Comparison of ENCODE assay signal across 18 cellular contexts in the genomic region with DNA sequence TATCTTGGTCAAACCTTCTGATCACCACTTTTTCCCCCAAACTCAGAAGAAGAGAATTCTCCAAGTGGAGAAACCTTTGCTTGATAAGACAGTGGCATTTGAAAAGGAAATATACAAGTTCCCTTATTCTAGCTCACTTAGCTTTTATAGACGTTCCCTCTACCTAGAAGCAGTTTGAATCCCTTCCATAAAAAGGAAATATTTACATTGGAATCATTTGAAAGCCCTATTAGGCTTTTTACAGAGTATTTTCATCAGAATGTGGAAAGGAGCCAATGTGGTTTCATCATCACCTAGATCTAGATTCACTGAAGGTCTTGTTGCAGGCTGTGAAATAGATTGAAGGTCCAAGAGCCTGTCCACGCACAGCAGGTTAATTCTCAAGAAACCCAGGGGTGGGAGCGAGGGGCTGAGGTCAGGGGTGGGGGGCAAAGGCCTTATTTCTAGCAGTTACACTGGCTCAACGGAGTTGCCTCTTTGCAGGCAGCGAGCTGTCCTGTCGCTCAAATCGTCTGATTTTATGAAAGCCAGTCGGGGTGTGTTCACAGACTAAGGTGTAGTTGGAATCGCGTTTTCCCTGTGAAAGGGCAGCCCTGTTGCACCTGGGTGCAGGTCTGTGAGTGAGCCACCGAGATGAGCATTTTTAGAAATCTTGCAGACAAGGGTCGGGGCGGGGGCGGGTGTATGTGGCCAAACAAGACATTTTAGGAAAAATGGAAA. TPM values are rescaled to one million over a fixed set of nuclear protein-coding genes. Genes with fewer than 3 reads are reported as not detected.
A peak's percentile ranks its signal among the peaks of the same experiment; 100 is the strongest.
DNase-seq lines count a peak whose midpoint lies in the region; ATAC-seq and TF ChIP-seq lines count a peak whose summit lies in the region.
"Had no signal": no experiment of that assay in that cellular context is flagged by ENCODE, and none has a peak within 500 bp of the region (broad histone marks: within the 10 kb centered on the region; RNA-seq: fewer than 3 reads in every experiment).

No MANE protein-coding gene starts in this region.

- H3K4me3 Mint-ChIP-seq in brain: no peak overlapping the region
- H3K4me3 Mint-ChIP-seq: activated T-cell treated with anti-CD3 and anti-CD28 coated beads, Interleukin-2, amount 50 U/mL, for 24 hours; stimulated activated naive CD8-positive, alpha-beta T cell treated with anti-CD3 and anti-CD28 coated beads, Interleukin-15, Interleukin-2, amounts not matched to agents 100 ng/mL and 50 ng/mL, for 24 hours had no signal

- no peak overlapping the region for H3K27ac ChIP-seq in aorta (ENCODE audit: low read depth in 1 of 2, low read length in 2 of 2)
- H3K27ac ChIP-seq: coronary artery, esophagus muscularis mucosa, left lung, spleen had no signal

- H3K36me3 Mint-ChIP-seq in brain: peaks cover 87% of the 10 kb centered on the region

- H3K27me3 ChIP-seq in aorta (ENCODE audit: control insufficient read depth in 1 of 2, insufficient read depth in 2 of 2, low read length in 1 of 2): no peaks in the 10 kb centered on the region
- H3K27me3 ChIP-seq: esophagus muscularis mucosa, left lung, spleen had no signal

- H3K27ac Mint-ChIP-seq in brain: peak overlapping the region in 4 of 5 experiments; percentile 22 to 71 (median 56)
- H3K27ac Mint-ChIP-seq: activated T-cell treated with anti-CD3 and anti-CD28 coated beads, Interleukin-2, amount 50 U/mL, for 24 hours; stimulated activated naive CD8-positive, alpha-beta T cell treated with anti-CD3 and anti-CD28 coated beads, Interleukin-15, Interleukin-2, amounts not matched to agents 100 ng/mL and 50 ng/mL, for 24 hours had no signal

- H3K27me3 Mint-ChIP-seq in brain: peaks cover 6% of the 10 kb centered on the region
- H3K27me3 Mint-ChIP-seq: activated T-cell treated with anti-CD3 and anti-CD28 coated beads, Interleukin-2, amount 50 U/mL, for 24 hours; stimulated activated naive CD8-positive, alpha-beta T cell treated with anti-CD3 and anti-CD28 coated beads, Interleukin-15, Interleukin-2, amounts not matched to agents 100 ng/mL and 50 ng/mL, for 24 hours had no signal

- peaks cover 7% of the 10 kb centered on the region for H3K4me1 Mint-ChIP-seq in brain

- DNase-seq in AG09309 (ENCODE audit: low read depth) (peak; percentile 49), M059J (ENCODE audit: low read depth) (peak; percentile 7), left colon (peak; percentile 28 to 32), SW480 (ENCODE audit: low spot score) (no peak), epidermal melanocyte (ENCODE audit: insufficient read length, low spot score) (no peak), aorta (no peak)
- DNase-seq: activated T-cell treated with anti-CD3 and anti-CD28 coated beads, Interleukin-2, amount 50 U/mL, for 24 hours; C1 segment of cervical spinal cord; DMS53; NCI-H1417; NCI-H446; spleen had no signal

- no peaks in the 10 kb centered on the region for H3K9me3 ChIP-seq in aorta (ENCODE audit: control insufficient read depth, low read length)
- H3K9me3 ChIP-seq: esophagus muscularis mucosa, left lung, spleen had no signal

- no peak overlapping the region for H3K4me3 ChIP-seq in AG09309 (ENCODE audit: control insufficient read depth, low read depth, low read length)
- H3K4me3 ChIP-seq in aorta (ENCODE audit: low read length in 2 of 2): no peak overlapping the region
- H3K4me3 ChIP-seq: coronary artery, esophagus muscularis mucosa, left lung, spleen had no signal

- 87 to 88% methylated on average over 14 of the region's 14 CpGs for WGBS in aorta, 2 donors

- no peaks in the 10 kb centered on the region for H3K4me1 ChIP-seq in aorta (ENCODE audit: control insufficient read depth in 1 of 2, insufficient read depth in 2 of 2, low read length in 2 of 2)
- H3K4me1 ChIP-seq: left lung, spleen had no signal

- peaks cover 0 to 4% of the 10 kb centered on the region in 2 donors for H3K36me3 ChIP-seq in aorta (ENCODE audit: control insufficient read depth in 1 of 2, insufficient read depth in 2 of 2, low read length in 1 of 2)

- intact Hi-C loops in left colon (cut with DNase I, micrococcal nuclease) (no loop called here), aorta (cut with DNase I) (no loop called here)

- H3K9me3 Mint-ChIP-seq in brain: peaks cover 0 to 3% (median 3%) of the 10 kb centered on the region in 5 experiments
- H3K9me3 Mint-ChIP-seq: activated T-cell treated with anti-CD3 and anti-CD28 coated beads, Interleukin-2, amount 50 U/mL, for 24 hours; stimulated activated naive CD8-positive, alpha-beta T cell treated with anti-CD3 and anti-CD28 coated beads, Interleukin-15, Interleukin-2, amounts not matched to agents 100 ng/mL and 50 ng/mL, for 24 hours had no signal

- ATAC-seq in left colon (peak; percentile 74), GM18498 (IDR thresholded peaks at IDR 0.05; ENCODE audit: unreplicated experiment) (no peak), aorta (ENCODE audit: low FRiP score) (no peak)
- ATAC-seq: left lung had no signal

- TF ChIP-seq CTCF in AG09309 (IDR thresholded peaks at IDR 0.05; ENCODE audit: control insufficient read depth, insufficient read depth, low read depth, low read length, missing control alignments) (no peak), brain (conservative IDR thresholded peaks at IDR 0.05) (no peak)

RNA-seq across cellular contexts. Expression of gene AACS, which starts 45.6 kb away (rescaled TPM):
- 19.4 and 25.3 TPM in 2 replicates for total RNA-seq in M059J (2014; rRNA removed; shearing (Covaris generic))
- 56.9 TPM for polyA plus RNA-seq in brain (ENCODE audit: insufficient read depth, low read depth, low replicate concordance)
- total RNA-seq in left colon: 10 to 100 TPM; 43.8 to 69.0 TPM
- 10 to 100 TPM; 16.6 to 27.4 TPM for total RNA-seq in aorta
- polyA plus RNA-seq in aorta: 1 to 10 TPM; 6.6 to 7.7 TPM

Comparison
In these comparisons a context has a peak if more than half of its experiments do, and no peak if none do; other contexts are left out.
1. DNase-seq: peak in AG09309 (single experiment), M059J (single experiment) and left colon (2 of 2); none in SW480 (single experiment), epidermal melanocyte (single experiment) and aorta (0 of 2).